In the genomic region with DNA sequence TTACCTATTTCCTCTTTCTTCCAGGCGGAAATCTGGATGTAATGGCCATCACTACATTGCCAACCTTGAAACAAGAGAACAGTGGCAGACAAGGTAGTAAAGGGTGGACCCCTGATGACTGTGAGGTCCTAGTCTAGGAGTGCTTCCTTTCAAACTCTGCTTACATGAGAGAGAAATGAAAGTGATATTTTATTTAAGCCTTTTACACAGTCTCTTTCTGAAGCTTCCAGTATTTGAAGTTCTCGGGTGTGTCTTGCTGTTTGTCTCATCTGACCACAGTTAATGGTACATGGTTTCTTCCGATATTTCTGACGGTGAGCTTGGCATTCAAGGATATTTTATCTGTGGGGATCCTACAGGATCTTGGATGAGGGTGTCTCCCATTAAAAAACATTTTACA, we compare ENCODE assay signal across 13 cellular contexts.
DNase-seq lines count a peak whose midpoint lies in the region; ATAC-seq, FAIRE-seq and TF ChIP-seq lines count a peak whose summit lies in the region.
"Had no signal": no experiment of that assay in that cellular context is flagged by ENCODE, and none has a peak within 500 bp of the region (broad histone marks: within the 10 kb centered on the region; RNA-seq: fewer than 3 reads in every experiment).

No MANE protein-coding gene starts in this region.

- TF ChIP-seq CTCF in GM10248 (IDR thresholded peaks at IDR 0.05; ENCODE audit: control extremely low read depth, extremely low read depth, low read depth, missing control alignments) = no peak
- no peak for TF ChIP-seq CTCF in GM12878 (IDR thresholded peaks at IDR 0.05 in 2 of 3, conservative IDR thresholded peaks at IDR 0.05 in 1 of 3; ENCODE audit: control insufficient read depth in 2 of 3, extremely low read depth in 1 of 3, insufficient read depth in 1 of 3, low read depth in 3 of 3, low read length in 3 of 3)
- TF ChIP-seq CTCF in H9 (conservative IDR thresholded peaks at IDR 0.05) = no peak
- TF ChIP-seq CTCF in psoas muscle (IDR thresholded peaks at IDR 0.05) = no peak

- peaks cover 9% of the 10 kb centered on the region for H3K79me1 ChIP-seq in H9 (ENCODE audit: insufficient read depth, low read depth, low read length, poor library complexity, severe bottlenecking)

- H4K91ac ChIP-seq in H9 (ENCODE audit: insufficient read length, low read depth, low read length) = no peak overlapping the region

- peak overlapping the region; percentile 50 for H3K4me3 ChIP-seq in GM12878
- no peak overlapping the region for H3K4me3 ChIP-seq in psoas muscle
- H3K4me3 ChIP-seq: K562, tibial nerve had no signal

- ATAC-seq in GM19395 (IDR thresholded peaks at IDR 0.05; ENCODE audit: unreplicated experiment) (peak; percentile 88), HG03196 (IDR thresholded peaks at IDR 0.05; ENCODE audit: unreplicated experiment) (peak; percentile 58), GM12878 (peak; percentile 94), psoas muscle (no peak)
- ATAC-seq: K562 had no signal

- no peaks in the 10 kb centered on the region; the same call in 2 of the 3 replicates for H3K9me3 ChIP-seq in GM12878 (replicated peaks; ENCODE audit: control insufficient read depth, insufficient read depth, low read length)
- H3K9me3 ChIP-seq in H9 (ENCODE audit: control insufficient read depth, low read depth, low read length) = no peaks in the 10 kb centered on the region
- H3K9me3 ChIP-seq in psoas muscle = no peaks in the 10 kb centered on the region
- H3K9me3 ChIP-seq: tibial nerve had no signal

- TF ChIP-seq POLR2A in GM12878 (IDR thresholded peaks at IDR 0.05; ENCODE audit: low read depth, low read length) = no peak

- H2BK5ac ChIP-seq in H9 (ENCODE audit: insufficient read length, low read length) = no peak overlapping the region

- H3K4me1 ChIP-seq in GM12878 (ENCODE audit: control insufficient read depth, insufficient read depth, low read length) = peaks cover 34% of the 10 kb centered on the region
- H3K4me1 ChIP-seq in H9 (ENCODE audit: insufficient read depth, low read length) = no peaks in the 10 kb centered on the region
- H3K4me1 ChIP-seq in psoas muscle = peaks cover under 1% of the 10 kb centered on the region

- no peak overlapping the region for H3K23ac ChIP-seq in H9 (ENCODE audit: insufficient read length, low read depth, low read length)

- no peaks in the 10 kb centered on the region; a peak in 2 of 4 replicates for H3K4me1 Mint-ChIP-seq in H9

- H2BK15ac ChIP-seq in H9 (ENCODE audit: low read depth, low read length) = no peak overlapping the region

- WGBS in GM12878 (ENCODE audit: insufficient coverage, insufficient replicate concordance, low lambda C conversion rate, missing lambda C conversion rate) = 36% methylated on average over 4 of the region's 4 CpGs
- WGBS in H9 (ENCODE audit: extremely low coverage, insufficient read length, low lambda C conversion rate) = no CpG with 5 or more reads among the region's 4 CpGs
- whole genome bisulfite sequencing in psoas muscle, 3 donors = 86 to 90% (median 86%) methylated on average over 4 of the region's 4 CpGs

- DNase-seq in GM10248 (ENCODE audit: extremely low spot score) (peak; percentile 47), GM12878 (ENCODE audit: low read depth, low spot score) (no peak), H9 (no peak), psoas muscle (no peak), SKM-1 (lab: John Stamatoyannopoulos, UW; ENCODE audit: unreplicated experiment) (no peak), NCI-H1694 treated with DMSO at 0.1 percent for 48 hours (lab: John Stamatoyannopoulos, UW) (no peak)
- DNase-seq: cerebellar nuclear complex; Right ventricle myocardium superior; stimulated activated CD4-positive, alpha-beta T cell treated with anti-CD3 and anti-CD28 coated beads, Interleukin-4, amount 100 ng/mL, for 24 hours had no signal

- 0 out of 2 replicates have a peak overlapping the region, but pooled peaks have one; percentile 1 for H2AFZ ChIP-seq in GM12878 (ENCODE audit: control insufficient read depth, low read depth, low read length)
- no peak overlapping the region for H2AFZ ChIP-seq in H9 (ENCODE audit: low read length)

- H3K4me3 Mint-ChIP-seq in H9 = no peak overlapping the region

- no peak overlapping the region for H3K14ac ChIP-seq in H9 (ENCODE audit: insufficient read depth, low read length)

- H4K8ac ChIP-seq in H9 (replicated peaks; ENCODE audit: insufficient read length, low read depth, low read length) = no peak overlapping the region

- no peak overlapping the region for H3T11ph ChIP-seq in H9 (ENCODE audit: low read length)

- intact Hi-C loops in GM12878 (cut with micrococcal nuclease; ENCODE audit: unreplicated experiment) (no loop called here), psoas muscle (cut with DNase I) (no loop called here)

- POLR2A ChIA-PET in GM10248 (lab: Yijun Ruan, JAX) (no interaction called here), GM12878 (lab: Charles Lee) (interaction anchor here (0.5 to 1.7 kb wide), 7 partner anchors 8 to 29 kb away, joined by 3 to 7 read pairs (median 3); no protein-coding TSS in a partner anchor)

- H3K4ac ChIP-seq in H9 (ENCODE audit: low read depth, low read length) = no peak overlapping the region

- CTCF ChIA-PET in GM10248 (lab: Yijun Ruan, JAX) = interaction anchor here (0.7 to 1.8 kb wide), 7 partner anchors 9 to 518 kb away, joined by 3 to 8 read pairs (median 4); no protein-coding TSS in a partner anchor
- CTCF ChIA-PET in GM12878 (lab: Yijun Ruan, JAX) = interaction anchor here (0.6 to 2.0 kb wide), 8 partner anchors 7 to 195 kb away, joined by 3 to 6 read pairs (median 3); no protein-coding TSS in a partner anchor

- BruUV-seq in GM12878 (replicated peaks; lab: Mats Ljungman, UMichigan) = no TSS peak

- peaks cover 10 to 19% (median 16%) of the 10 kb centered on the region in 3 experiments; a peak in 5 of 7 replicates for H3K36me3 Mint-ChIP-seq in H9 (ENCODE audit: insufficient read depth in 1 of 3, low read depth in 3 of 3)

- H4K20me1 ChIP-seq in GM12878 (ENCODE audit: control insufficient read depth, insufficient read depth) (no peaks in the 10 kb centered on the region), H9 (ENCODE audit: control insufficient read depth, insufficient read depth, insufficient read length) (no peaks in the 10 kb centered on the region)

- TF ChIP-seq EP300 in GM12878 (IDR thresholded peaks at IDR 0.05; ENCODE audit: borderline replicate concordance in 1 of 2, control insufficient read depth in 1 of 2, low read depth in 2 of 2, low read length in 2 of 2) = no peak

- no peaks in the 10 kb centered on the region for H3K23me2 ChIP-seq in H9 (ENCODE audit: insufficient read length, low read depth, low read length, poor library complexity, severe bottlenecking)

- H3K18ac ChIP-seq in H9 (ENCODE audit: insufficient read length, low read depth, low read length) = no peak overlapping the region

- H3K27me3 ChIP-seq in GM12878 (replicated peaks in 1 of 2; ENCODE audit: control insufficient read depth in 2 of 2, insufficient read depth in 2 of 2, low read length in 1 of 2) = no peaks in the 10 kb centered on the region
- H3K27me3 ChIP-seq in H9 (ENCODE audit: insufficient read depth, low read length) = no peaks in the 10 kb centered on the region
- H3K27me3 ChIP-seq in psoas muscle (ENCODE audit: insufficient read depth in 3 of 3, low read length in 2 of 3) = no peaks in the 10 kb centered on the region
- H3K27me3 ChIP-seq: tibial nerve had no signal

- peak overlapping the region in 1 of 3 experiments; percentile 73; a peak in 1 of 7 replicates for H3K27ac Mint-ChIP-seq in H9

- no peak overlapping the region for H2BK12ac ChIP-seq in H9 (ENCODE audit: insufficient read length, low read depth, low read length)

- no peak overlapping the region for H2AK5ac ChIP-seq in H9 (ENCODE audit: insufficient read length, low read length)

- H3K4me2 ChIP-seq in GM12878 (ENCODE audit: control insufficient read depth, insufficient read depth) (peak overlapping the region; percentile 88), H9 (ENCODE audit: insufficient read depth, insufficient read length, low read length) (no peak overlapping the region)

- H3K36me3 ChIP-seq in GM12878 (ENCODE audit: control insufficient read depth in 2 of 2, insufficient read depth in 2 of 2, low read length in 1 of 2) (peaks cover 0 to 2% of the 10 kb centered on the region in 2 experiments; a peak in 3 of 4 replicates), psoas muscle (ENCODE audit: insufficient read depth in 1 of 2, low read depth in 1 of 2) (no peaks in the 10 kb centered on the region)
- H3K36me3 ChIP-seq: tibial nerve had no signal

- H3K9me3 Mint-ChIP-seq in H9 = no peaks in the 10 kb centered on the region

- no peak overlapping the region for H2BK120ac ChIP-seq in H9 (ENCODE audit: low read depth, low read length, poor library complexity, severe bottlenecking)

- RAD21 ChIA-PET in GM12878 (lab: Charles Lee; ENCODE audit: unreplicated experiment) = interaction anchor here (0.8 to 1.7 kb wide), 20 partner anchors 10 to 326 kb away, joined by 3 to 10 read pairs (median 3); no protein-coding TSS in a partner anchor

- H3K79me2 ChIP-seq in GM12878 (ENCODE audit: control insufficient read depth, insufficient read depth, low read length) (no peaks in the 10 kb centered on the region), H9 (ENCODE audit: insufficient read depth, low read length) (no peaks in the 10 kb centered on the region)

- no peaks in the 10 kb centered on the region for H3K27me3 Mint-ChIP-seq in H9 (ENCODE audit: low read depth)

- in situ Hi-C loops in GM12878 (cut with MboI) = no loop called here

- H3K56ac ChIP-seq in H9 (ENCODE audit: insufficient read length, low read depth, low read length) = no peak overlapping the region

- no peak overlapping the region for H4K5ac ChIP-seq in H9 (ENCODE audit: insufficient read length, low read depth, low read length)

- H3K27ac ChIP-seq in GM12878 (ENCODE audit: control insufficient read depth, insufficient read depth) = peak overlapping the region; percentile 79
- H3K27ac ChIP-seq in H9 (ENCODE audit: insufficient read length, low read depth, low read length) = no peak overlapping the region
- H3K27ac ChIP-seq in psoas muscle = no peak overlapping the region
- H3K27ac ChIP-seq: tibial nerve had no signal

- SMC1A ChIA-PET in GM12878 (lab: Charles Lee; ENCODE audit: uncharacterized antibody, unreplicated experiment) = interaction anchor here (0.8 to 2.5 kb wide), 24 partner anchors 8 to 191 kb away, joined by 3 to 18 read pairs (median 5); no protein-coding TSS in a partner anchor

- H2BK20ac ChIP-seq in H9 (ENCODE audit: low read depth, low read length, poor library complexity, severe bottlenecking) = no peak overlapping the region

- H3K9ac ChIP-seq in GM12878 (ENCODE audit: control insufficient read depth, insufficient read depth, low read length) (peak overlapping the region; percentile 65; the same call in 1 of the 2 replicates), H9 (ENCODE audit: extremely low read depth, insufficient read length, low read length) (no peak overlapping the region)

- TF ChIP-seq RAD21 in GM12878 (IDR thresholded peaks at IDR 0.05; ENCODE audit: insufficient read depth, low read depth, low read length) = no peak

- FAIRE-seq in GM12878 (lab: Jason Lieb, UNC) = peak; percentile 41
- FAIRE-seq: K562 had no signal

TF ChIP-seq in GM12878, 131 proteins besides CTCF, POLR2A, EP300 and RAD21 (continues in another document):
- 0 out of 2 replicates have a peak, but pooled peaks have one; percentile 23 for TF ChIP-seq NFIC (IDR thresholded peaks at IDR 0.05; ENCODE audit: low read depth, low read length)
- peak; percentile 73 for TF ChIP-seq RUNX3 (IDR thresholded peaks at IDR 0.05; ENCODE audit: low read length)
- TF ChIP-seq CBFB (IDR thresholded peaks at IDR 0.05; ENCODE audit: low read depth) = peak; percentile 24; the same call in 1 of the 2 replicates

Comparison
In these comparisons a context has a peak if more than half of its experiments do, and no peak if none do; other contexts are left out.
1. ATAC-seq: peak in GM19395 (single experiment), HG03196 (single experiment) and GM12878 (single experiment); none in psoas muscle (0 of 4).